Comparison of ENCODE assay signal across 25 cellular contexts in genomic region chr4:174538876-174539250, GRCh38. TPM values are rescaled to one million over a fixed set of nuclear protein-coding genes. Genes with fewer than 3 reads are reported as not detected.
DNase-seq lines count a peak whose midpoint lies in the region; ATAC-seq, FAIRE-seq and TF ChIP-seq lines count a peak whose summit lies in the region.
"Had no signal": no experiment of that assay in that cellular context is flagged by ENCODE, and none has a peak within 500 bp of the region (broad histone marks: within the 10 kb centered on the region; RNA-seq: fewer than 3 reads in every experiment).

No MANE protein-coding gene starts in this region.

- H4K20me1 ChIP-seq in K562 (replicated peaks; ENCODE audit: control insufficient read depth, insufficient read depth, low read length) = no peaks in the 10 kb centered on the region
- H4K20me1 ChIP-seq: BLaER1 had no signal

- peak; percentile 51 for ATAC-seq in stimulated activated naive CD8-positive, alpha-beta T cell treated with anti-CD3 and anti-CD28 coated beads, Interleukin-15, amount 100 ng/mL, for 72 hours
- no peak for ATAC-seq in stimulated activated naive CD8-positive, alpha-beta T cell treated with anti-CD3 and anti-CD28 coated beads, Interleukin-15, Interleukin-2, amounts not matched to agents 100 U/mL and 50 U/mL, for 24 hours
- ATAC-seq in K562 (peak; percentile 22; the same call in 2 of the 3 replicates), left lobe of liver (peak; percentile 17), GM21515 (IDR thresholded peaks at IDR 0.05; ENCODE audit: unreplicated experiment) (no peak), GM21528 (IDR thresholded peaks at IDR 0.05; ENCODE audit: low FRiP score, unreplicated experiment) (no peak)
- ATAC-seq: sciatic nerve had no signal

- BruUV-seq in K562 (replicated peaks; lab: Mats Ljungman, UMichigan) = no TSS peak

- no peaks in the 10 kb centered on the region for H3K79me2 ChIP-seq in K562 (ENCODE audit: control insufficient read depth, insufficient read depth, low read length)

- no peak for TF ChIP-seq CTCF in K562 (IDR thresholded peaks at IDR 0.05 in 2 of 3, conservative IDR thresholded peaks at IDR 0.05 in 1 of 3; ENCODE audit: insufficient read depth in 2 of 3, low read depth in 1 of 3, low read length in 3 of 3)

- 59% methylated on average over 3 of the region's 4 CpGs for WGBS in K562 (ENCODE audit: insufficient coverage, low coverage, missing lambda C conversion rate)

- no peak for DNase-seq in stimulated activated naive CD8-positive, alpha-beta T cell treated with anti-CD3 and anti-CD28 coated beads, Interleukin-15, amount 100 ng/mL, for 72 hours
- DNase-seq in stimulated activated naive CD8-positive, alpha-beta T cell treated with anti-CD3 and anti-CD28 coated beads, Interleukin-15, Interleukin-2, amounts not matched to agents 100 U/mL and 50 U/mL, for 24 hours = no peak
- no peak for DNase-seq in K562 (ENCODE audit: extremely low read depth in 1 of 4, low spot score in 3 of 4)
- DNase-seq in left lobe of liver (ENCODE audit: low spot score) = no peak
- DNase-seq in effector CD4-positive, alpha-beta T cell = no peak
- no peak for DNase-seq in Ammon's horn (ENCODE audit: low spot score)
- DNase-seq: ACHN; activated CD4-positive, alpha-beta T cell treated with anti-CD3 and anti-CD28 coated beads, Interleukin-2, amount 50 U/mL, for 48 hours; activated CD4-positive, CD25-positive, alpha-beta regulatory T cell; activated T-cell treated with anti-CD3 and anti-CD28 coated beads for 4 hours; COR-L47; effector memory CD4-positive, alpha-beta T cell; kidney; MG63; NCI-H2081 treated with DMSO at 0.1 percent for 48 hours; NCI-H345; posterior cingulate gyrus; SJCRH30; upper lobe of right lung had no signal

- H3K36me3 ChIP-seq in K562 (ENCODE audit: control insufficient read depth, insufficient read depth, low read length) = no peaks in the 10 kb centered on the region
- H3K36me3 ChIP-seq: BLaER1, MG63, SJCRH30, upper lobe of right lung had no signal

- no peak for TF ChIP-seq EP300 in K562 (IDR thresholded peaks at IDR 0.05; ENCODE audit: low read length)

- no peaks in the 10 kb centered on the region; the same call in 1 of the 2 replicates for H3K9me3 ChIP-seq in K562 (replicated peaks; ENCODE audit: control insufficient read depth, insufficient read depth, low read depth, low read length)
- H3K9me3 ChIP-seq: BLaER1, MG63, SJCRH30, upper lobe of right lung had no signal

- intact Hi-C loops in K562 (cut with micrococcal nuclease) = no loop called here

- no peak overlapping the region for H3K4me3 Mint-ChIP-seq in stimulated activated naive CD8-positive, alpha-beta T cell treated with anti-CD3 and anti-CD28 coated beads, Interleukin-15, amount 100 ng/mL, for 72 hours
- H3K4me3 Mint-ChIP-seq: brain had no signal

- no peaks in the 10 kb centered on the region for H3K27me3 ChIP-seq in K562 (ENCODE audit: control insufficient read depth in 2 of 2, insufficient read depth in 2 of 2, low read length in 2 of 2)
- H3K27me3 ChIP-seq: BLaER1, MG63, SJCRH30, upper lobe of right lung had no signal

- no peak overlapping the region for H3K9ac ChIP-seq in K562 (ENCODE audit: insufficient read depth in 1 of 2, low read depth in 2 of 2, low read length in 2 of 2)
- H3K9ac ChIP-seq: BLaER1 had no signal

- H3K27me3 Mint-ChIP-seq in stimulated activated naive CD8-positive, alpha-beta T cell treated with anti-CD3 and anti-CD28 coated beads, Interleukin-15, amount 100 ng/mL, for 72 hours = no peaks in the 10 kb centered on the region
- H3K27me3 Mint-ChIP-seq: brain had no signal

- TF ChIP-seq RAD21 in K562 (CRISPR knock-in tag; conservative IDR thresholded peaks at IDR 0.05 in 1 of 2, IDR thresholded peaks at IDR 0.05 in 1 of 2) = no peak

- H2AFZ ChIP-seq in K562 (ENCODE audit: low read depth, low read length) = peak overlapping the region; percentile 94

- POLR2A ChIA-PET in K562 (lab: Yijun Ruan, JAX) = no interaction called here

- no peak for TF ChIP-seq POLR2A in K562 (conservative IDR thresholded peaks at IDR 0.05)

- H3K4me3 ChIP-seq in K562 = no peak overlapping the region
- H3K4me3 ChIP-seq: BLaER1, lung, MG63, SJCRH30, upper lobe of right lung had no signal

- no peaks in the 10 kb centered on the region for H3K9me3 Mint-ChIP-seq in stimulated activated naive CD8-positive, alpha-beta T cell treated with anti-CD3 and anti-CD28 coated beads, Interleukin-15, amount 100 ng/mL, for 72 hours

- H3K4me1 Mint-ChIP-seq in stimulated activated naive CD8-positive, alpha-beta T cell treated with anti-CD3 and anti-CD28 coated beads, Interleukin-15, amount 100 ng/mL, for 72 hours = peaks cover 5% of the 10 kb centered on the region
- H3K4me1 Mint-ChIP-seq: brain had no signal

- peaks cover 0 to 11% of the 10 kb centered on the region in 2 experiments; a peak in 4 of 5 replicates for H3K4me1 ChIP-seq in K562 (replicated peaks in 1 of 2; ENCODE audit: control insufficient read depth in 2 of 2, insufficient read depth in 2 of 2, low read length in 2 of 2)
- H3K4me1 ChIP-seq: BLaER1, SJCRH30, upper lobe of right lung had no signal

- H3K27ac Mint-ChIP-seq in stimulated activated naive CD8-positive, alpha-beta T cell treated with anti-CD3 and anti-CD28 coated beads, Interleukin-15, amount 100 ng/mL, for 72 hours = no peak overlapping the region
- H3K27ac Mint-ChIP-seq: brain had no signal

- no peak overlapping the region for H3K4me2 ChIP-seq in K562 (ENCODE audit: insufficient read depth, low read length)
- H3K4me2 ChIP-seq: BLaER1 had no signal

- CTCF ChIA-PET in K562 (lab: Yijun Ruan, JAX; ENCODE audit: low intra/inter-chr PET ratio) = no interaction called here

- in situ Hi-C loops in K562 (cut with MboI) = no loop called here

- FAIRE-seq in K562 (lab: Jason Lieb, UNC) = no peak
- FAIRE-seq: kidney had no signal

- peak overlapping the region; percentile 54; the same call in 1 of the 3 replicates for H3K27ac ChIP-seq in K562 (ENCODE audit: extremely low read depth, low read depth, low read length)
- H3K27ac ChIP-seq: BLaER1, SJCRH30, upper lobe of right lung had no signal

- no peaks in the 10 kb centered on the region for H3K9me1 ChIP-seq in K562 (ENCODE audit: control insufficient read depth, insufficient read depth, low read length)

TF ChIP-seq in K562, 482 proteins besides CTCF, POLR2A, EP300 and RAD21 (continues in another document):
- TF ChIP-seq MCM3 (IDR thresholded peaks at IDR 0.05) (no peak), HEY1 (CRISPR knock-in tag; IDR thresholded peaks at IDR 0.05; ENCODE audit: borderline replicate concordance) (no peak), MAFG (tag; conservative IDR thresholded peaks at IDR 0.05) (no peak), BRD9 (IDR thresholded peaks at IDR 0.05; ENCODE audit: low read depth, partially characterized antibody) (no peak), PPARD (CRISPR knock-in tag; IDR thresholded peaks at IDR 0.05) (no peak), ZNF224 (CRISPR knock-in tag; IDR thresholded peaks at IDR 0.05) (no peak), PHF8 (IDR thresholded peaks at IDR 0.05; ENCODE audit: borderline replicate concordance, low read length) (no peak), CAMTA2 (CRISPR knock-in tag; conservative IDR thresholded peaks at IDR 0.05) (no peak), POU5F1 (IDR thresholded peaks at IDR 0.05; ENCODE audit: borderline replicate concordance, low read depth, low read length, partially characterized antibody) (no peak), HBP1 (CRISPR knock-in tag; IDR thresholded peaks at IDR 0.05) (no peak), TEAD4 (IDR thresholded peaks at IDR 0.05; ENCODE audit: low read length) (no peak), TEAD4 (CRISPR knock-in tag; IDR thresholded peaks at IDR 0.05; ENCODE audit: borderline replicate concordance) (no peak), RAD51 (IDR thresholded peaks at IDR 0.05; ENCODE audit: borderline replicate concordance, low read depth) (no peak), ZSCAN29 (IDR thresholded peaks at IDR 0.05) (no peak), TEAD2 (tag; IDR thresholded peaks at IDR 0.05) (no peak), ZNF41 (CRISPR knock-in tag; conservative IDR thresholded peaks at IDR 0.05) (no peak), GATAD2A (IDR thresholded peaks at IDR 0.05) (no peak)

RNA-seq across cellular contexts. Expression of gene HPGD, which starts 16.6 kb away (rescaled TPM):
- total RNA-seq in K562 (2011; cell fraction: chromatin; rRNA removed; ENCODE audit: low replicate concordance) = 2.1 and 2.4 TPM in 2 replicates
- total RNA-seq in K562 (2011; cell fraction: nucleolus; rRNA removed) = 0.67 and 1.3 TPM in 2 replicates
- total RNA-seq in K562 (2011; cell fraction: nucleoplasm; rRNA removed) = 1.5 and 3.7 TPM in 2 replicates
- total RNA-seq in K562 (2014; rRNA removed) = 4.8 and 4.9 TPM in 2 replicates
- 5.1 and 5.5 TPM in 2 replicates for total RNA-seq in K562 (2014; rRNA removed; fragmentation: Illumina TruSeq; extraction: Trizol)
- total RNA-seq in K562 (2015; rRNA removed; fragmentation: Illumina TruSeq; extraction: Trizol) = 6.2 and 7.4 TPM in 2 replicates
- total RNA-seq in K562 (2021) = 3.3 and 3.5 TPM in 2 replicates
- 1.4 and 8.6 TPM in 2 replicates for polyA plus RNA-seq in K562 (2011; rRNA removed)
- polyA plus RNA-seq in K562 (2011; cell fraction: cytosol; rRNA removed) = 0.55 and 3.3 TPM in 2 replicates
- polyA plus RNA-seq in K562 (2011; cell fraction: nucleus; rRNA removed) = 1.2 and 3.2 TPM in 2 replicates
- 4.3 and 5.9 TPM in 2 replicates for polyA plus RNA-seq in K562 (2012)
- polyA plus RNA-seq in K562 (2014; fragmentation: Illumina TruSeq; extraction: Trizol) = 3.3 and 4.7 TPM in 2 replicates
- 1 to 10 TPM; 2.3 to 3.2 TPM for polyA plus RNA-seq in K562 (2014; fragmentation: Nextera tagmentation; extraction: Ambion mirVana)
- polyA plus RNA-seq in K562 (2014; rRNA removed) = 2.8 and 6.7 TPM in 2 replicates
- polyA minus RNA-seq in K562 (2011; rRNA and poly(A)+ RNA removed) = 1.5 and 7.7 TPM in 2 replicates
- polyA minus RNA-seq in K562 (2011; cell fraction: cytosol; rRNA and poly(A)+ RNA removed) = 1.1 TPM in 1 of 2 replicates, not detected in the other
- 0.56 and 2.3 TPM in 2 replicates for polyA minus RNA-seq in K562 (2011; cell fraction: nucleus; rRNA and poly(A)+ RNA removed)
- 84.3 TPM for total RNA-seq in left lobe of liver
- total RNA-seq: SJCRH30 had no signal

Comparison
In these comparisons a context has a peak if more than half of its experiments do, and no peak if none do; other contexts are left out.
1. ATAC-seq: peak in stimulated activated naive CD8-positive, alpha-beta T cell treated with anti-CD3 and anti-CD28 coated beads, Interleukin-15, amount 100 ng/mL, for 72 hours (single experiment), K562 (single experiment) and left lobe of liver (single experiment); none in stimulated activated naive CD8-positive, alpha-beta T cell treated with anti-CD3 and anti-CD28 coated beads, Interleukin-15, Interleukin-2, amounts not matched to agents 100 U/mL and 50 U/mL, for 24 hours (single experiment), GM21515 (single experiment) and GM21528 (single experiment).
2. RNA of gene HPGD, which starts 16.6 kb away (total RNA-seq): 84.3 TPM in left lobe of liver (single experiment); 0.67 to 7.4 TPM in K562; every median in the first group is over 10 times any median in the second.